Comparison of ENCODE assay signal across 11 cellular contexts in genomic region chr20:2217857-2218529, GRCh38.
DNase-seq lines count a peak whose midpoint lies in the region; ATAC-seq and TF ChIP-seq lines count a peak whose summit lies in the region.
"Had no signal": no experiment of that assay in that cellular context is flagged by ENCODE, and none has a peak within 500 bp of the region (broad histone marks: within the 10 kb centered on the region; RNA-seq: fewer than 3 reads in every experiment).

No MANE protein-coding gene starts in this region.

- no peaks in the 10 kb centered on the region for H3K36me3 ChIP-seq in heart left ventricle
- no peaks in the 10 kb centered on the region for H3K36me3 ChIP-seq in right atrium auricular region

- DNase-seq in heart left ventricle, result peak in 2 of 5 donors; percentile 25 to 27
- no peak for DNase-seq in right atrium auricular region (ENCODE audit: low spot score)
- DNase-seq in RPMI8226, result peak; percentile 52
- DNase-seq in effector memory CD8-positive, alpha-beta T cell, result no peak
- no peak for DNase-seq in stimulated activated naive CD8-positive, alpha-beta T cell treated with anti-CD3 and anti-CD28 coated beads, Interleukin-15, amount 100 ng/mL, for 72 hours
- no peak for DNase-seq in HuH-7.5 (ENCODE audit: low spot score)
- no peak for DNase-seq in GM10266 (ENCODE audit: extremely low spot score)
- DNase-seq in H4 (ENCODE audit: low spot score), result no peak
- DNase-seq: activated gamma-delta T cell, NCI-H526 had no signal

- peaks cover 1 to 7% of the 10 kb centered on the region in 2 donors for H3K9me3 Mint-ChIP-seq in effector memory CD8-positive, alpha-beta T cell
- peaks cover 13 to 15% of the 10 kb centered on the region in 2 donors for H3K9me3 Mint-ChIP-seq in stimulated activated naive CD8-positive, alpha-beta T cell treated with anti-CD3 and anti-CD28 coated beads, Interleukin-15, amount 100 ng/mL, for 72 hours

- H3K4me3 ChIP-seq in heart left ventricle, result no peak overlapping the region
- H3K4me3 ChIP-seq in right atrium auricular region, result no peak overlapping the region

- peak in 3 of 4 donors; percentile 12 to 69 (median 44) for ATAC-seq in heart left ventricle
- peak; percentile 40 for ATAC-seq in effector memory CD8-positive, alpha-beta T cell (replicated peaks)
- ATAC-seq in stimulated activated naive CD8-positive, alpha-beta T cell treated with anti-CD3 and anti-CD28 coated beads, Interleukin-15, amount 100 ng/mL, for 72 hours, result peak; percentile 26

- H3K4me1 ChIP-seq in heart left ventricle (peaks cover 0 to 14% (median 0%) of the 10 kb centered on the region in 12 donors), right atrium auricular region (no peaks in the 10 kb centered on the region)

- TF ChIP-seq POLR2A in heart left ventricle (IDR thresholded peaks at IDR 0.05), result no peak

- H3K27ac Mint-ChIP-seq in effector memory CD8-positive, alpha-beta T cell, result no peak overlapping the region
- H3K27ac Mint-ChIP-seq in stimulated activated naive CD8-positive, alpha-beta T cell treated with anti-CD3 and anti-CD28 coated beads, Interleukin-15, amount 100 ng/mL, for 72 hours, result peak overlapping the region in 1 of 2 donors; percentile 72
- H3K27ac Mint-ChIP-seq: mesothelial cell of epicardium had no signal

- H3K4me3 Mint-ChIP-seq in effector memory CD8-positive, alpha-beta T cell, result no peak overlapping the region
- peak overlapping the region in 1 of 2 donors; percentile 33 for H3K4me3 Mint-ChIP-seq in stimulated activated naive CD8-positive, alpha-beta T cell treated with anti-CD3 and anti-CD28 coated beads, Interleukin-15, amount 100 ng/mL, for 72 hours
- H3K4me3 Mint-ChIP-seq: mesothelial cell of epicardium had no signal

- no peaks in the 10 kb centered on the region for H3K36me3 Mint-ChIP-seq in effector memory CD8-positive, alpha-beta T cell (ENCODE audit: insufficient read depth)
- H3K36me3 Mint-ChIP-seq: mesothelial cell of epicardium had no signal

- H3K27me3 Mint-ChIP-seq in effector memory CD8-positive, alpha-beta T cell, result peaks cover 36 to 52% of the 10 kb centered on the region in 2 donors
- H3K27me3 Mint-ChIP-seq in stimulated activated naive CD8-positive, alpha-beta T cell treated with anti-CD3 and anti-CD28 coated beads, Interleukin-15, amount 100 ng/mL, for 72 hours, result no peaks in the 10 kb centered on the region

- H3K27me3 ChIP-seq in heart left ventricle (peaks cover 0 to 6% (median 0%) of the 10 kb centered on the region in 9 donors), right atrium auricular region (no peaks in the 10 kb centered on the region)

- H3K9me3 ChIP-seq in heart left ventricle (peaks cover 0 to 8% (median 0%) of the 10 kb centered on the region in 12 donors), right atrium auricular region (no peaks in the 10 kb centered on the region)

- intact Hi-C loops in heart left ventricle (cut with DNase I), result no loop called here

- TF ChIP-seq CTCF in heart left ventricle (IDR thresholded peaks at IDR 0.05) (no peak), right atrium auricular region (IDR thresholded peaks at IDR 0.05) (no peak), GM10266 (IDR thresholded peaks at IDR 0.05; ENCODE audit: control insufficient read depth, insufficient read depth, low read depth, missing control alignments) (no peak)

- WGBS in heart left ventricle, 4 donors, result 75 to 80% (median 76%) methylated on average over 6 of the region's 6 CpGs

- H3K4me1 Mint-ChIP-seq in effector memory CD8-positive, alpha-beta T cell (ENCODE audit: low read depth in 2 of 2), result no peaks in the 10 kb centered on the region
- H3K4me1 Mint-ChIP-seq in stimulated activated naive CD8-positive, alpha-beta T cell treated with anti-CD3 and anti-CD28 coated beads, Interleukin-15, amount 100 ng/mL, for 72 hours, result peaks cover 14% of the 10 kb centered on the region
- H3K4me1 Mint-ChIP-seq: mesothelial cell of epicardium had no signal

- peak overlapping the region in 2 of 12 donors; percentile 13 to 79 for H3K27ac ChIP-seq in heart left ventricle
- no peak overlapping the region for H3K27ac ChIP-seq in right atrium auricular region
